21 cellular contexts compared by ENCODE assay signal in genomic region chr2:167355796-167356195, GRCh38.
"Had no signal": no experiment of that assay in that cellular context is flagged by ENCODE, and none has a peak within 500 bp of the region (broad histone marks: within the 10 kb centered on the region; RNA-seq: fewer than 3 reads in every experiment).

No MANE protein-coding gene starts in this region.

- H3K27me3 Mint-ChIP-seq: activated CD4-positive, alpha-beta T cell treated with anti-CD3 and anti-CD28 coated beads, Interleukin-2, amount 10 ng/mL, durations not matched to agents 7 days and 5 days; activated naive CD8-positive, alpha-beta T cell treated with anti-CD3 and anti-CD28 coated beads, Interleukin-2, amount 10 ng/mL, durations not matched to agents 7 days and 5 days; naive B cell; stimulated activated memory B cell treated with anti-CD40 and anti-IgM and Interleukin-4, amounts not matched to agents 10 μg/mL and 1 μg/mL and 100 μg/mL, for 72 hours had no signal

- H3K9me3 ChIP-seq: ovary, sigmoid colon, SJSA1, transverse colon had no signal

- H3K27ac ChIP-seq: cardiac muscle cell, dorsolateral prefrontal cortex, neural progenitor cell, ovary, sigmoid colon, SJSA1, transverse colon had no signal

- H2AFZ ChIP-seq: neural progenitor cell had no signal

- H3K4me1 Mint-ChIP-seq: activated CD4-positive, alpha-beta T cell treated with anti-CD3 and anti-CD28 coated beads, Interleukin-2, amount 10 ng/mL, durations not matched to agents 7 days and 5 days; activated naive CD8-positive, alpha-beta T cell treated with anti-CD3 and anti-CD28 coated beads, Interleukin-2, amount 10 ng/mL, durations not matched to agents 7 days and 5 days; endodermal cell; immature natural killer cell; naive B cell; neural progenitor cell; stimulated activated memory B cell treated with anti-CD40 and anti-IgM and Interleukin-4, amounts not matched to agents 10 μg/mL and 1 μg/mL and 100 μg/mL, for 72 hours had no signal

- ATAC-seq: left cardiac atrium; stimulated activated memory B cell treated with anti-CD40 and anti-IgM and Interleukin-4, amounts not matched to agents 10 μg/mL and 1 μg/mL and 100 μg/mL, for 72 hours had no signal

- H3K9ac ChIP-seq: neural progenitor cell had no signal

- H3K4me1 ChIP-seq: neural progenitor cell, sigmoid colon, SJSA1, transverse colon had no signal

- H3K4me3 ChIP-seq: cardiac muscle cell, dorsolateral prefrontal cortex, lung, neural progenitor cell, ovary, sigmoid colon, SJSA1, transverse colon had no signal

- H3K27me3 ChIP-seq: cardiac muscle cell, dorsolateral prefrontal cortex, neural progenitor cell, ovary, sigmoid colon, SJSA1, transverse colon had no signal

- H3K36me3 ChIP-seq: cardiac muscle cell, neural progenitor cell, ovary, sigmoid colon, SJSA1, transverse colon had no signal

- H3K4me2 ChIP-seq: neural progenitor cell had no signal

- DNase-seq: activated CD4-positive, alpha-beta T cell treated with anti-CD3 and anti-CD28 coated beads, Interleukin-2, amount 10 ng/mL, durations not matched to agents 7 days and 5 days; activated naive CD4-positive, alpha-beta T cell; activated naive CD8-positive, alpha-beta T cell treated with anti-CD3 and anti-CD28 coated beads, Interleukin-2, amount 10 ng/mL, durations not matched to agents 7 days and 5 days; aorta; dorsolateral prefrontal cortex; endodermal cell; erythroblast; immature natural killer cell; left cardiac atrium; midbrain; naive B cell; ovary; sigmoid colon; stimulated activated CD4-positive, alpha-beta T cell treated with anti-CD3 and anti-CD28 coated beads, Interleukin-12 subunit alpha, Interleukin-12 subunit beta, amount 100 ng/mL, for 4 hours; substantia nigra; transverse colon had no signal

- H3K4me3 Mint-ChIP-seq: activated CD4-positive, alpha-beta T cell treated with anti-CD3 and anti-CD28 coated beads, Interleukin-2, amount 10 ng/mL, durations not matched to agents 7 days and 5 days; activated naive CD8-positive, alpha-beta T cell treated with anti-CD3 and anti-CD28 coated beads, Interleukin-2, amount 10 ng/mL, durations not matched to agents 7 days and 5 days; endodermal cell; immature natural killer cell; naive B cell; neural progenitor cell; stimulated activated memory B cell treated with anti-CD40 and anti-IgM and Interleukin-4, amounts not matched to agents 10 μg/mL and 1 μg/mL and 100 μg/mL, for 72 hours had no signal

- H3K36me3 Mint-ChIP-seq: activated naive CD8-positive, alpha-beta T cell treated with anti-CD3 and anti-CD28 coated beads, Interleukin-2, amount 10 ng/mL, durations not matched to agents 7 days and 5 days; immature natural killer cell; naive B cell; neural progenitor cell; stimulated activated memory B cell treated with anti-CD40 and anti-IgM and Interleukin-4, amounts not matched to agents 10 μg/mL and 1 μg/mL and 100 μg/mL, for 72 hours had no signal

- H3K9me3 Mint-ChIP-seq: activated CD4-positive, alpha-beta T cell treated with anti-CD3 and anti-CD28 coated beads, Interleukin-2, amount 10 ng/mL, durations not matched to agents 7 days and 5 days; activated naive CD8-positive, alpha-beta T cell treated with anti-CD3 and anti-CD28 coated beads, Interleukin-2, amount 10 ng/mL, durations not matched to agents 7 days and 5 days; endodermal cell; stimulated activated memory B cell treated with anti-CD40 and anti-IgM and Interleukin-4, amounts not matched to agents 10 μg/mL and 1 μg/mL and 100 μg/mL, for 72 hours had no signal

- H3K27ac Mint-ChIP-seq: activated CD4-positive, alpha-beta T cell treated with anti-CD3 and anti-CD28 coated beads, Interleukin-2, amount 10 ng/mL, durations not matched to agents 7 days and 5 days; activated naive CD8-positive, alpha-beta T cell treated with anti-CD3 and anti-CD28 coated beads, Interleukin-2, amount 10 ng/mL, durations not matched to agents 7 days and 5 days; endodermal cell; immature natural killer cell; naive B cell; neural progenitor cell; stimulated activated memory B cell treated with anti-CD40 and anti-IgM and Interleukin-4, amounts not matched to agents 10 μg/mL and 1 μg/mL and 100 μg/mL, for 72 hours had no signal
